In the genomic region with DNA sequence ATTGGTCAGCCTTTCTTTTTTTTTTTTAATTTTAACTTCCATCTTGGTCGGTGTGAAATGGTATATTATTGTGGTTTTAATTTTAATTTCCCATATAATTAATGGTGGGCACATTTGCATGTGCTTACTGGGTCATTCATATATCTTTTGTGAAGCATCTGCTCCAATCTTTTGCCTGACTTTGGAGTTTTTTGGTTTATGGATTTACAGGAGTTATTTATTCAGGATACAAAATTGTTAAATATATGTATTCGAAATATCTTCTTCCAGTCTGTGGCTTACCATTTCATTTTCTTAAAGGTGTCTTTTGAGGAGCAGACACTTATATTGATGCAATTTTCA, we compare ENCODE assay signal across 8 cellular contexts. TPM values are rescaled to one million over a fixed set of nuclear protein-coding genes. Genes with fewer than 3 reads are reported as not detected.
DNase-seq lines count a peak whose midpoint lies in the region; ATAC-seq and TF ChIP-seq lines count a peak whose summit lies in the region.

No MANE protein-coding gene starts in this region.

- H3K27me3 ChIP-seq in SU-DHL-6 (ENCODE audit: low read length) (no peaks in the 10 kb centered on the region), fibroblast of lung (ENCODE audit: control insufficient read depth, insufficient read depth, low read length) (no peaks in the 10 kb centered on the region)

- no peaks in the 10 kb centered on the region for H4K20me1 ChIP-seq in SU-DHL-6 (ENCODE audit: low read depth, low read length)
- no peaks in the 10 kb centered on the region for H4K20me1 ChIP-seq in fibroblast of lung (ENCODE audit: control insufficient read depth, extremely low read depth, insufficient read depth, low read length)

- H3K27ac ChIP-seq in SU-DHL-6 (ENCODE audit: low read depth, low read length) (no peak overlapping the region), fibroblast of lung (ENCODE audit: insufficient read depth, low read length) (peak overlapping the region; percentile 55)

- H3K79me2 ChIP-seq in SU-DHL-6 (ENCODE audit: insufficient read depth, low read length) = no peaks in the 10 kb centered on the region
- H3K79me2 ChIP-seq in fibroblast of lung (ENCODE audit: control insufficient read depth, insufficient read depth, low read length) = peaks cover 14% of the 10 kb centered on the region

- H3K9ac ChIP-seq in SU-DHL-6 (ENCODE audit: low read length) = peak overlapping the region; percentile 43
- H3K9ac ChIP-seq in fibroblast of lung (ENCODE audit: insufficient read depth, low read length) = no peak overlapping the region

- H3K9me3 ChIP-seq in SU-DHL-6 (ENCODE audit: insufficient read depth, low read length) = 0 out of 2 replicates have a peak, but pooled peaks cover 2% of the 10 kb centered on the region
- no peaks in the 10 kb centered on the region for H3K9me3 ChIP-seq in fibroblast of lung (ENCODE audit: control insufficient read depth, insufficient read depth, low read depth, low read length)

- H3K4me2 ChIP-seq in SU-DHL-6 (ENCODE audit: low read depth, low read length, poor library complexity, severe bottlenecking) (peak overlapping the region; percentile 88), fibroblast of lung (ENCODE audit: extremely low read depth, insufficient read depth, low read length) (peak overlapping the region; percentile 79)

- H2AFZ ChIP-seq in SU-DHL-6 (ENCODE audit: low read depth, low read length, severe bottlenecking) (peak overlapping the region; percentile 83), fibroblast of lung (ENCODE audit: low read length) (peak overlapping the region; percentile 15)

- ATAC-seq in HG03432 (IDR thresholded peaks at IDR 0.05; ENCODE audit: unreplicated experiment) (no peak), omental fat pad (ENCODE audit: low FRiP score) (no peak)

- no peaks in the 10 kb centered on the region for H3K9me2 ChIP-seq in SU-DHL-6 (replicated peaks; ENCODE audit: insufficient read depth, low read length)

- no peak for DNase-seq in GM12865 (ENCODE audit: low read depth)
- DNase-seq in fibroblast of lung (ENCODE audit: low read depth in 2 of 2) = no peak
- DNase-seq in retinal pigment epithelial cell (ENCODE audit: low read depth) = no peak
- DNase-seq in activated CD4-positive, alpha-beta T cell treated with anti-CD3 and anti-CD28 coated beads, Interleukin-2, amount 50 U/mL, for 48 hours = no peak
- DNase-seq in omental fat pad (ENCODE audit: low spot score) = no peak
- DNase-seq in NCI-H2171 (lab: John Stamatoyannopoulos, UW) = no peak

- H3K4me3 ChIP-seq in GM12865 (ENCODE audit: low read depth, low read length) (peak overlapping the region; percentile 86), SU-DHL-6 (ENCODE audit: insufficient read depth, low read length, poor library complexity, severe bottlenecking) (peak overlapping the region; percentile 66), fibroblast of lung (replicated peaks in 1 of 4; ENCODE audit: control extremely low read depth in 1 of 4, insufficient read depth in 1 of 4, low read depth in 3 of 4, low read length in 4 of 4) (peak overlapping the region; percentile 57 to 93 (median 87)), retinal pigment epithelial cell (ENCODE audit: low read length) (peak overlapping the region; percentile 59)

- no peaks in the 10 kb centered on the region for H3K4me1 ChIP-seq in fibroblast of lung (ENCODE audit: control insufficient read depth, extremely low read depth, insufficient read depth, low read length)

- peaks cover 5% of the 10 kb centered on the region for H3K36me3 ChIP-seq in SU-DHL-6 (ENCODE audit: low read length)
- H3K36me3 ChIP-seq in fibroblast of lung (ENCODE audit: control insufficient read depth, insufficient read depth, low read length) = no peaks in the 10 kb centered on the region

- H3F3A ChIP-seq in SU-DHL-6 (ENCODE audit: insufficient read depth) = no peaks in the 10 kb centered on the region

- no peak for TF ChIP-seq CTCF in GM12865 (IDR thresholded peaks at IDR 0.05; ENCODE audit: insufficient read depth, low read depth, low read length, missing control alignments)
- TF ChIP-seq CTCF in SU-DHL-6 (IDR thresholded peaks at IDR 0.05; ENCODE audit: insufficient read depth, low read length, poor library complexity, severe bottlenecking) = no peak
- no peak for TF ChIP-seq CTCF in fibroblast of lung (conservative IDR thresholded peaks at IDR 0.05 in 1 of 2, IDR thresholded peaks at IDR 0.05 in 1 of 2; ENCODE audit: low read depth in 1 of 2, low read length in 2 of 2)
- no peak for TF ChIP-seq CTCF in retinal pigment epithelial cell (conservative IDR thresholded peaks at IDR 0.05; ENCODE audit: low read depth, low read length)
- no peak for TF ChIP-seq CTCF in omental fat pad (IDR thresholded peaks at IDR 0.05)

RNA-seq across cellular contexts. Expression of a gene that starts 0.7 kb away (rescaled TPM):
- 10.3 and 13.2 TPM in 2 replicates for total RNA-seq in fibroblast of lung
- polyA plus RNA-seq in fibroblast of lung = 6.7 and 8.8 TPM in 2 replicates
- 5.4 and 6.0 TPM in 2 replicates for polyA plus RNA-seq in fibroblast of lung (2012)
- polyA minus RNA-seq in fibroblast of lung (ENCODE audit: low replicate concordance) = 0.47 TPM in 1 of 2 replicates, not detected in the other
- total RNA-seq in omental fat pad = 10 to 100 TPM in 2 of 4 donors, 1 to 10 TPM in 2; 5.8 to 29.5 (median 9.1) TPM

RNA-seq across cellular contexts. Expression of a gene that starts 25.4 kb away (rescaled TPM):
- 2.3 and 8.3 TPM in 2 replicates for total RNA-seq in fibroblast of lung
- 2.7 and 2.8 TPM in 2 replicates for polyA plus RNA-seq in fibroblast of lung
- 21.5 and 25.1 TPM in 2 replicates for polyA plus RNA-seq in fibroblast of lung (2012)
- 6.0 and 15.2 TPM in 2 replicates for polyA minus RNA-seq in fibroblast of lung (ENCODE audit: low replicate concordance)
- total RNA-seq in omental fat pad = 1 to 10 TPM; 3.7 to 7.3 (median 4.3) TPM

RNA-seq across cellular contexts. Expression of a gene that starts 25.7 kb away (rescaled TPM):
- total RNA-seq in fibroblast of lung (32.0 and 33.1 TPM in 2 replicates), omental fat pad (10 to 100 TPM; 18.0 to 27.1 (median 24.6) TPM)
- 17.9 and 20.2 TPM in 2 replicates for polyA plus RNA-seq in fibroblast of lung
- polyA plus RNA-seq in fibroblast of lung (2012) = 10.7 and 11.3 TPM in 2 replicates
- 4.4 and 7.3 TPM in 2 replicates for polyA minus RNA-seq in fibroblast of lung (ENCODE audit: low replicate concordance)

RNA-seq across cellular contexts. Expression of a gene that starts 46.3 kb away (rescaled TPM):
- total RNA-seq in fibroblast of lung = 21.8 and 35.5 TPM in 2 replicates
- polyA plus RNA-seq in fibroblast of lung = 60.9 and 82.2 TPM in 2 replicates
- polyA plus RNA-seq in fibroblast of lung (2012) = 79.7 and 87.3 TPM in 2 replicates
- 4.4 and 5.6 TPM in 2 replicates for polyA minus RNA-seq in fibroblast of lung (ENCODE audit: low replicate concordance)
- 10 to 100 TPM; 26.5 to 44.1 (median 37.4) TPM for total RNA-seq in omental fat pad
